Comparison of ENCODE assay signal across 8 cellular contexts in the genomic region with DNA sequence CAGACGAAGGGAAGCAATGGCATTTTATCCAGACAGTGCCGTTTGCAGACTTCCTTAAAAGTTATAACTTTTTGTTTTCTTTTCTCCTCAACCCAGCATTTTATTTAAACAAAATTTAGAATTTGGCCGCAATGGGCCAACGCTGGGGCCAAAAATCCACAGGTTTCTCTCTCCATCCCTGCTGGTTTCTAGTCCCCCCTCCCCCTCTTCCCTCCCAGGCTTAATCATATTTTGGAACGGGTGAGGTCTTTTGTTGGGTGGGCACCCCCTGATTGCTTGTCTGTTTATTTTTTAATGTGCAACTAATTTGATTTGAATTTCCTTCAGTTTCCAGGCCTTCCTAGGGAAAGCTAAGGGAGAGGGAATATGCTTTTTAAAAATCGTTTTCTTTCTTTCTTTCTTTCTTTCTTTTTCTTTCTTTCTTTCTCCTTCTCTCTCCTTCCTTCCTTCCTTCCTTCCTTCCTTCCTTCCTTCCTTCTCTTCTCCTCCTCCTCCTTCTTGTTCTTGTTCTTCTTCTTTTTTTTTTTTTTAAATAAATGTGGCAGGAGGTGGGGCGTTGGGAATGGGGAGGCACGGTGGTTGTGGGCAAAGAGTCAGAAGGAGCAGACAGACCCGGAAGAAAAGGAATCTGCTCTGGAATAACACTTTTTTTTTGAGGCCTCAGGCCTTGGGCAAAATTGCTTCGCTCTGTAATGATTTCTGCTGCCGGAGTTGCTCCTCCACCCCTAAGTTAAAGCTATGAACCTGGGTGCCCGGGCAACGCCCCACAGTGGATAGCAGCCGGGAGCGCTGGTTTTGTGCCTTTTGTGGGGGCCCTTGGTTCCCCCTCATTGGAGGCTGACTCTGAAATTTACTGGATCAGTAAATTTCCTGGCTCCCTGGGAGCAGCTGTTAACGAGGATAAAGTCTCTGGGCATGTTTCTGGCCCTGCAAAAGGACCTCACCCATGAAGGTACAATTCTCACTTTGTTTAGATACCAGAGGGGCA. TPM values are rescaled to one million over a fixed set of nuclear protein-coding genes. Genes with fewer than 3 reads are reported as not detected.
DNase-seq lines count a peak whose midpoint lies in the region; ATAC-seq and FAIRE-seq lines count a peak whose summit lies in the region.

No MANE protein-coding gene starts in this region.

- peak overlapping the region; percentile 77 for H3K4me3 Mint-ChIP-seq in activated naive CD8-positive, alpha-beta T cell treated with anti-CD3 and anti-CD28 coated beads, Interleukin-2, amount 50 U/mL, for 24 hours

- H3K9ac ChIP-seq in HUES48 (ENCODE audit: low read depth, low read length) (peak overlapping the region; percentile 90), iPS-15b (ENCODE audit: low read depth, low read length) (peak overlapping the region; percentile 76)

- H3K4me1 ChIP-seq in HUES48 (ENCODE audit: control insufficient read depth, insufficient read depth, low read length) (peaks cover 40% of the 10 kb centered on the region), iPS-15b (ENCODE audit: control insufficient read depth, insufficient read depth, low read length) (peaks cover 14% of the 10 kb centered on the region), small intestine (ENCODE audit: control insufficient read depth in 2 of 2, insufficient read depth in 1 of 2, low read depth in 1 of 2, low read length in 1 of 2) (peaks cover under 1 to 2% of the 10 kb centered on the region in 2 donors)

- H3K27ac Mint-ChIP-seq in activated naive CD8-positive, alpha-beta T cell treated with anti-CD3 and anti-CD28 coated beads, Interleukin-2, amount 50 U/mL, for 24 hours: peak overlapping the region; percentile 46

- H3K36me3 ChIP-seq in HUES48 (ENCODE audit: control insufficient read depth, insufficient read depth, low read length): no peaks in the 10 kb centered on the region
- H3K36me3 ChIP-seq in iPS-15b (ENCODE audit: control insufficient read depth, insufficient read depth, low read length): no peaks in the 10 kb centered on the region
- no peaks in the 10 kb centered on the region for H3K36me3 ChIP-seq in small intestine (ENCODE audit: control insufficient read depth in 2 of 2, insufficient read depth in 2 of 2, low read length in 2 of 2)

- H3K27me3 Mint-ChIP-seq in activated naive CD8-positive, alpha-beta T cell treated with anti-CD3 and anti-CD28 coated beads, Interleukin-2, amount 50 U/mL, for 24 hours: peaks cover 2% of the 10 kb centered on the region

- no peaks in the 10 kb centered on the region for H3K9me3 ChIP-seq in HUES48 (ENCODE audit: control insufficient read depth, insufficient read depth, low read length)
- H3K9me3 ChIP-seq in iPS-15b (ENCODE audit: control insufficient read depth, insufficient read depth, low read length): no peaks in the 10 kb centered on the region
- no peaks in the 10 kb centered on the region for H3K9me3 ChIP-seq in small intestine (ENCODE audit: control insufficient read depth, low read depth)

- H3K4me3 ChIP-seq in HUES48 (ENCODE audit: low read depth, low read length): peak overlapping the region; percentile 92
- peak overlapping the region; percentile 68 for H3K4me3 ChIP-seq in iPS-15b (ENCODE audit: low read depth, low read length)
- H3K4me3 ChIP-seq in small intestine (ENCODE audit: low read depth in 1 of 2, low read length in 2 of 2): peak overlapping the region; percentile 99

- no peaks in the 10 kb centered on the region for H3K9me3 Mint-ChIP-seq in activated naive CD8-positive, alpha-beta T cell treated with anti-CD3 and anti-CD28 coated beads, Interleukin-2, amount 50 U/mL, for 24 hours

- peaks cover 43% of the 10 kb centered on the region for H3K4me1 Mint-ChIP-seq in activated naive CD8-positive, alpha-beta T cell treated with anti-CD3 and anti-CD28 coated beads, Interleukin-2, amount 50 U/mL, for 24 hours

- H3K36me3 Mint-ChIP-seq in activated naive CD8-positive, alpha-beta T cell treated with anti-CD3 and anti-CD28 coated beads, Interleukin-2, amount 50 U/mL, for 24 hours (ENCODE audit: low read depth): no peaks in the 10 kb centered on the region

- 15 to 23% (median 21%) methylated on average over 16 of the region's 16 CpGs for WGBS in small intestine, 3 donors

- no peak for FAIRE-seq in small intestine (lab: Jason Lieb, UNC)

- H3K27me3 ChIP-seq in HUES48 (ENCODE audit: control insufficient read depth, insufficient read depth, low read length) (no peaks in the 10 kb centered on the region), iPS-15b (ENCODE audit: control insufficient read depth, insufficient read depth, low read length) (no peaks in the 10 kb centered on the region), small intestine (ENCODE audit: control insufficient read depth in 2 of 2, insufficient read depth in 2 of 2, low read length in 2 of 2) (no peaks in the 10 kb centered on the region)

- DNase-seq in AML-193 (lab: John Stamatoyannopoulos, UW): peak; percentile 45 to 51
- no peak for DNase-seq in activated naive CD8-positive, alpha-beta T cell treated with anti-CD3 and anti-CD28 coated beads, Interleukin-2, amount 50 U/mL, for 24 hours
- DNase-seq in small intestine: peak; percentile 33
- DNase-seq in NCI-H2107 (lab: John Stamatoyannopoulos, UW): no peak
- DNase-seq in DMS153 (lab: John Stamatoyannopoulos, UW): no peak

- peak overlapping the region; percentile 95 for H3K27ac ChIP-seq in HUES48 (ENCODE audit: low read depth, low read length)
- peak overlapping the region; percentile 80 to 98 for H3K27ac ChIP-seq in small intestine (ENCODE audit: low read depth in 1 of 2, low read length in 1 of 2)

- no peak for ATAC-seq in activated naive CD8-positive, alpha-beta T cell treated with anti-CD3 and anti-CD28 coated beads, Interleukin-2, amount 50 U/mL, for 24 hours
- no peak for ATAC-seq in HG02938 (IDR thresholded peaks at IDR 0.05; ENCODE audit: unreplicated experiment)

RNA-seq across cellular contexts. Expression of gene FNDC3B, which starts 1.9 kb away (rescaled TPM):
- 10 to 100 TPM in 1 of 3 donors, 1 to 10 TPM in 2; 6.0 to 10.7 (median 9.5) TPM for polyA plus RNA-seq in small intestine

Comparison
In these comparisons a context has a peak if more than half of its experiments do, and no peak if none do; other contexts are left out.
1. DNase-seq: peak in AML-193 (2 of 2) and small intestine (single experiment); none in activated naive CD8-positive, alpha-beta T cell treated with anti-CD3 and anti-CD28 coated beads, Interleukin-2, amount 50 U/mL, for 24 hours (single experiment), NCI-H2107 (single experiment) and DMS153 (single experiment).
2. Peak in every context shown above with its lines, with median percentiles within 50 percentile points of each other: H3K4me3 ChIP-seq.